Comparison of ENCODE assay signal across 9 cellular contexts in genomic region chr3:16906679-16907078, GRCh38. TPM values are rescaled to one million over a fixed set of nuclear protein-coding genes. Genes with fewer than 3 reads are reported as not detected.
DNase-seq lines count a peak whose midpoint lies in the region; ATAC-seq and TF ChIP-seq lines count a peak whose summit lies in the region.
"Had no signal": no experiment of that assay in that cellular context is flagged by ENCODE, and none has a peak within 500 bp of the region (broad histone marks: within the 10 kb centered on the region; RNA-seq: fewer than 3 reads in every experiment).

No MANE protein-coding gene starts in this region.

- peak overlapping the region; percentile 50 for H3K4me3 Mint-ChIP-seq in activated CD4-positive, alpha-beta T cell treated with anti-CD3 and anti-CD28 coated beads, Interleukin-2, amount 10 ng/mL, durations not matched to agents 7 days and 5 days
- H3K4me3 Mint-ChIP-seq in stimulated activated naive B cell treated with anti-CD40 and anti-IgM and Interleukin-4, amounts not matched to agents 10 μg/mL and 1 μg/mL and 100 μg/mL, for 72 hours: no peak overlapping the region

- peaks cover 77% of the 10 kb centered on the region for H3K4me1 Mint-ChIP-seq in activated CD4-positive, alpha-beta T cell treated with anti-CD3 and anti-CD28 coated beads, Interleukin-2, amount 10 ng/mL, durations not matched to agents 7 days and 5 days
- peaks cover 47 to 73% of the 10 kb centered on the region in 2 donors for H3K4me1 Mint-ChIP-seq in stimulated activated naive B cell treated with anti-CD40 and anti-IgM and Interleukin-4, amounts not matched to agents 10 μg/mL and 1 μg/mL and 100 μg/mL, for 72 hours

- peak overlapping the region; percentile 17 for H3K27ac Mint-ChIP-seq in activated CD4-positive, alpha-beta T cell treated with anti-CD3 and anti-CD28 coated beads, Interleukin-2, amount 10 ng/mL, durations not matched to agents 7 days and 5 days
- H3K27ac Mint-ChIP-seq in stimulated activated naive B cell treated with anti-CD40 and anti-IgM and Interleukin-4, amounts not matched to agents 10 μg/mL and 1 μg/mL and 100 μg/mL, for 72 hours: peak overlapping the region; percentile 25

- H3K27me3 ChIP-seq in effector memory CD4-positive, alpha-beta T cell (replicated peaks; ENCODE audit: control insufficient read depth, insufficient read depth, low read length, poor library complexity, severe bottlenecking): no peaks in the 10 kb centered on the region
- no peaks in the 10 kb centered on the region for H3K27me3 ChIP-seq in tibial nerve

- no peak overlapping the region for H3K4me3 ChIP-seq in effector memory CD4-positive, alpha-beta T cell (ENCODE audit: insufficient read depth, low read depth, low read length, poor library complexity, severe bottlenecking)
- H3K4me3 ChIP-seq in tibial nerve: no peak overlapping the region

- 26 to 32% methylated on average over 2 of the region's 2 CpGs for WGBS in tibial nerve, 2 donors

- H3K36me3 Mint-ChIP-seq in activated CD4-positive, alpha-beta T cell treated with anti-CD3 and anti-CD28 coated beads, Interleukin-2, amount 10 ng/mL, durations not matched to agents 7 days and 5 days (ENCODE audit: low read depth): peaks cover 39% of the 10 kb centered on the region
- peaks cover 40 to 42% of the 10 kb centered on the region in 2 donors for H3K36me3 Mint-ChIP-seq in stimulated activated naive B cell treated with anti-CD40 and anti-IgM and Interleukin-4, amounts not matched to agents 10 μg/mL and 1 μg/mL and 100 μg/mL, for 72 hours

- DNase-seq in activated CD4-positive, alpha-beta T cell treated with anti-CD3 and anti-CD28 coated beads, Interleukin-2, amount 10 ng/mL, durations not matched to agents 7 days and 5 days: no peak
- DNase-seq in activated CD4-positive, alpha-beta T cell treated with anti-CD3 and anti-CD28 coated beads for 4 hours: no peak
- peak; percentile 62 for DNase-seq in NCI-H2029 treated with DMSO at 0.1 percent for 48 hours (lab: John Stamatoyannopoulos, UW)
- DNase-seq in effector memory CD4-positive, alpha-beta T cell: no peak
- DNase-seq in stimulated activated naive B cell treated with anti-CD40 and anti-IgM and Interleukin-4, amounts not matched to agents 10 μg/mL and 1 μg/mL and 100 μg/mL, for 72 hours: no peak
- no peak for DNase-seq in tibial nerve (ENCODE audit: low spot score in 2 of 2)
- DNase-seq: activated CD4-positive, alpha-beta T cell treated with anti-CD3 and anti-CD28 coated beads for 48 hours had no signal

- no peak for TF ChIP-seq EP300 in tibial nerve (IDR thresholded peaks at IDR 0.05)

- no peaks in the 10 kb centered on the region for H3K27me3 Mint-ChIP-seq in activated CD4-positive, alpha-beta T cell treated with anti-CD3 and anti-CD28 coated beads, Interleukin-2, amount 10 ng/mL, durations not matched to agents 7 days and 5 days
- H3K27me3 Mint-ChIP-seq in stimulated activated naive B cell treated with anti-CD40 and anti-IgM and Interleukin-4, amounts not matched to agents 10 μg/mL and 1 μg/mL and 100 μg/mL, for 72 hours: no peaks in the 10 kb centered on the region

- H3K36me3 ChIP-seq in effector memory CD4-positive, alpha-beta T cell (ENCODE audit: control insufficient read depth, insufficient read depth, low read length): no peaks in the 10 kb centered on the region
- H3K36me3 ChIP-seq in tibial nerve: no peaks in the 10 kb centered on the region

- CTCF ChIA-PET in activated CD4-positive, alpha-beta T cell treated with anti-CD3 and anti-CD28 coated beads, Interleukin-2, amount 10 ng/mL, durations not matched to agents 7 days and 5 days (lab: Charles Lee): interaction anchor here (1.5 kb wide), 1 partner anchor 22 kb away, joined by 4 read pairs; the partner anchor contains the start of gene PLCL2

- POLR2A ChIA-PET in activated CD4-positive, alpha-beta T cell treated with anti-CD3 and anti-CD28 coated beads, Interleukin-2, amount 10 ng/mL, durations not matched to agents 7 days and 5 days (lab: Charles Lee): no interaction called here

- no peak for TF ChIP-seq CTCF in tibial nerve (IDR thresholded peaks at IDR 0.05)

- peak; percentile 44 to 47 for ATAC-seq in stimulated activated naive B cell treated with anti-CD40 and anti-IgM and Interleukin-4, amounts not matched to agents 10 μg/mL and 1 μg/mL and 100 μg/mL, for 72 hours (replicated peaks)
- ATAC-seq in HG03378 (IDR thresholded peaks at IDR 0.05; ENCODE audit: unreplicated experiment) (no peak), GM19467 (IDR thresholded peaks at IDR 0.05; ENCODE audit: unreplicated experiment) (no peak)

- TF ChIP-seq POLR2A in tibial nerve (IDR thresholded peaks at IDR 0.05): no peak

- H3K9me3 ChIP-seq in effector memory CD4-positive, alpha-beta T cell (ENCODE audit: control insufficient read depth, low read length): no peaks in the 10 kb centered on the region
- H3K9me3 ChIP-seq in tibial nerve: no peaks in the 10 kb centered on the region

- peak overlapping the region; percentile 17 for H3K27ac ChIP-seq in effector memory CD4-positive, alpha-beta T cell (ENCODE audit: insufficient read depth, low read length, poor library complexity, severe bottlenecking)
- no peak overlapping the region for H3K27ac ChIP-seq in tibial nerve

- H3K4me1 ChIP-seq in effector memory CD4-positive, alpha-beta T cell (ENCODE audit: control insufficient read depth, insufficient read depth, low read length, poor library complexity, severe bottlenecking): peaks cover 81% of the 10 kb centered on the region
- peaks cover 0 to 40% (median 11%) of the 10 kb centered on the region in 4 donors for H3K4me1 ChIP-seq in tibial nerve

- H3K9me3 Mint-ChIP-seq in activated CD4-positive, alpha-beta T cell treated with anti-CD3 and anti-CD28 coated beads, Interleukin-2, amount 10 ng/mL, durations not matched to agents 7 days and 5 days: no peaks in the 10 kb centered on the region
- peaks cover 4 to 12% of the 10 kb centered on the region in 2 donors for H3K9me3 Mint-ChIP-seq in stimulated activated naive B cell treated with anti-CD40 and anti-IgM and Interleukin-4, amounts not matched to agents 10 μg/mL and 1 μg/mL and 100 μg/mL, for 72 hours

RNA-seq across cellular contexts. Expression of gene PLCL2, which starts 21.9 kb away (rescaled TPM):
- 10 to 100 TPM; 48.8 to 50.9 TPM for total RNA-seq in activated CD4-positive, alpha-beta T cell treated with anti-CD3 and anti-CD28 coated beads, Interleukin-2, amount 10 ng/mL, durations not matched to agents 7 days and 5 days
- 10 to 100 TPM; 17.7 to 39.3 (median 29.0) TPM for total RNA-seq in tibial nerve

Comparison
In these comparisons a context has a peak if more than half of its experiments do, and no peak if none do; other contexts are left out.
1. ATAC-seq: peak in stimulated activated naive B cell treated with anti-CD40 and anti-IgM and Interleukin-4, amounts not matched to agents 10 μg/mL and 1 μg/mL and 100 μg/mL, for 72 hours (2 of 2); none in HG03378 (single experiment) and GM19467 (single experiment).